In genomic region chr15:66008920-66009572, GRCh38 we compare ENCODE assay signal across 15 cellular contexts.
DNase-seq lines count a peak whose midpoint lies in the region; ATAC-seq and TF ChIP-seq lines count a peak whose summit lies in the region.
"Had no signal": no experiment of that assay in that cellular context is flagged by ENCODE, and none has a peak within 500 bp of the region (broad histone marks: within the 10 kb centered on the region; RNA-seq: fewer than 3 reads in every experiment).

No MANE protein-coding gene starts in this region.

- DNase-seq in 8988T (peak; percentile 36), HK-2 (ENCODE audit: unreplicated experiment) (peak; percentile 47), RWPE2 (ENCODE audit: low spot score) (no peak), iris pigment epithelial cell (ENCODE audit: low read depth) (peak; percentile 32), SK-N-SH (no peak)
- no peak for DNase-seq in activated CD8-positive, alpha-beta memory T cell treated with anti-CD3 and anti-CD28 coated beads, Interleukin-2, amount 10 ng/mL, durations not matched to agents 7 days and 5 days
- DNase-seq in stimulated activated CD4-positive, alpha-beta T cell treated with anti-CD3 and anti-CD28 coated beads, Interleukin-2, amount 100 ng/mL, for 24 hours = no peak
- DNase-seq: activated naive CD4-positive, alpha-beta T cell treated with anti-CD3 and anti-CD28 coated beads, Interleukin-2, amount 10 ng/mL, durations not matched to agents 7 days and 5 days; DMS 273 treated with DMSO at 0.1 percent for 48 hours; hypothalamus; midbrain; pancreas; stimulated activated CD4-positive, alpha-beta T cell treated with anti-CD3 and anti-CD28 coated beads, Interleukin-12 subunit alpha, Interleukin-12 subunit beta, amount 100 ng/mL, for 4 hours; tibial artery had no signal

- H3K4me3 Mint-ChIP-seq in activated CD8-positive, alpha-beta memory T cell treated with anti-CD3 and anti-CD28 coated beads, Interleukin-2, amount 10 ng/mL, durations not matched to agents 7 days and 5 days = no peak overlapping the region
- H3K4me3 Mint-ChIP-seq: activated naive CD4-positive, alpha-beta T cell treated with anti-CD3 and anti-CD28 coated beads, Interleukin-2, amount 10 ng/mL, durations not matched to agents 7 days and 5 days had no signal

- H3K79me2 ChIP-seq in SK-N-SH (ENCODE audit: insufficient read depth) = no peaks in the 10 kb centered on the region

- H3K9me3 ChIP-seq in RWPE2 (ENCODE audit: severe bottlenecking) (no peaks in the 10 kb centered on the region), SK-N-SH (no peaks in the 10 kb centered on the region)
- H3K9me3 ChIP-seq: pancreas, tibial artery had no signal

- H3K4me1 ChIP-seq in RWPE2 (ENCODE audit: insufficient read depth, poor library complexity, severe bottlenecking) (peaks cover 9% of the 10 kb centered on the region), SK-N-SH (ENCODE audit: control insufficient read depth in 1 of 2, insufficient read depth in 2 of 2, low read depth in 1 of 2, low read length in 1 of 2) (no peaks in the 10 kb centered on the region; a peak in 1 of 4 replicates)
- H3K4me1 ChIP-seq: pancreas, tibial artery had no signal

- no peak overlapping the region for H3K27ac Mint-ChIP-seq in activated CD8-positive, alpha-beta memory T cell treated with anti-CD3 and anti-CD28 coated beads, Interleukin-2, amount 10 ng/mL, durations not matched to agents 7 days and 5 days
- H3K27ac Mint-ChIP-seq: activated naive CD4-positive, alpha-beta T cell treated with anti-CD3 and anti-CD28 coated beads, Interleukin-2, amount 10 ng/mL, durations not matched to agents 7 days and 5 days had no signal

- peak; percentile 75 for ATAC-seq in RWPE2 (ENCODE audit: low read depth)
- ATAC-seq in activated CD8-positive, alpha-beta memory T cell treated with anti-CD3 and anti-CD28 coated beads, Interleukin-2, amount 10 ng/mL, durations not matched to agents 7 days and 5 days = no peak
- no peak for ATAC-seq in HG03342 (IDR thresholded peaks at IDR 0.05; ENCODE audit: unreplicated experiment)

- H3K27me3 Mint-ChIP-seq in activated CD8-positive, alpha-beta memory T cell treated with anti-CD3 and anti-CD28 coated beads, Interleukin-2, amount 10 ng/mL, durations not matched to agents 7 days and 5 days = peaks cover 8% of the 10 kb centered on the region

- TF ChIP-seq CTCF in RWPE2 (IDR thresholded peaks at IDR 0.05; ENCODE audit: poor library complexity, severe bottlenecking) (no peak), SK-N-SH (IDR thresholded peaks at IDR 0.05) (no peak)

- 6% methylated on average over 3 of the region's 3 CpGs for WGBS in SK-N-SH (ENCODE audit: low lambda C conversion rate)

- H3K9me2 ChIP-seq in SK-N-SH = no peaks in the 10 kb centered on the region

- no peaks in the 10 kb centered on the region for H3K36me3 ChIP-seq in RWPE2 (ENCODE audit: low read depth)
- no peaks in the 10 kb centered on the region for H3K36me3 ChIP-seq in SK-N-SH (replicated peaks in 1 of 2; ENCODE audit: control insufficient read depth in 1 of 2, insufficient read depth in 2 of 2, low read length in 1 of 2)
- H3K36me3 ChIP-seq: pancreas, tibial artery had no signal

- no peak overlapping the region for H2AFZ ChIP-seq in SK-N-SH (ENCODE audit: low read depth)

- H3K27ac ChIP-seq in RWPE2 (ENCODE audit: poor library complexity, severe bottlenecking) (no peak overlapping the region), SK-N-SH (ENCODE audit: low read depth in 2 of 2, low read length in 1 of 2) (no peak overlapping the region)
- H3K27ac ChIP-seq: pancreas, tibial artery had no signal

- no peaks in the 10 kb centered on the region for H3K27me3 ChIP-seq in RWPE2 (ENCODE audit: insufficient read depth, poor library complexity, severe bottlenecking)
- no peaks in the 10 kb centered on the region for H3K27me3 ChIP-seq in SK-N-SH (ENCODE audit: insufficient read depth)
- H3K27me3 ChIP-seq: pancreas had no signal

- no peaks in the 10 kb centered on the region for H3K36me3 Mint-ChIP-seq in activated CD8-positive, alpha-beta memory T cell treated with anti-CD3 and anti-CD28 coated beads, Interleukin-2, amount 10 ng/mL, durations not matched to agents 7 days and 5 days
- H3K36me3 Mint-ChIP-seq: activated naive CD4-positive, alpha-beta T cell treated with anti-CD3 and anti-CD28 coated beads, Interleukin-2, amount 10 ng/mL, durations not matched to agents 7 days and 5 days had no signal

- no peak overlapping the region for H3K4me2 ChIP-seq in SK-N-SH

- POLR2A ChIA-PET in SK-N-SH (lab: Yijun Ruan, JAX) = no interaction called here

- CTCF ChIA-PET in activated CD8-positive, alpha-beta memory T cell treated with anti-CD3 and anti-CD28 coated beads, Interleukin-2, amount 10 ng/mL, durations not matched to agents 7 days and 5 days (lab: Charles Lee) = interaction anchor here (0.6 kb wide), 1 partner anchor 1538 kb away, joined by 3 read pairs; no protein-coding TSS in a partner anchor
- CTCF ChIA-PET in SK-N-SH (lab: Yijun Ruan, JAX) = interaction anchor here (1.3 kb wide), 1 partner anchor 66 kb away, joined by 4 read pairs; no protein-coding TSS in a partner anchor

- H4K20me1 ChIP-seq in SK-N-SH (ENCODE audit: insufficient read depth) = no peaks in the 10 kb centered on the region

- H3K4me1 Mint-ChIP-seq in activated CD8-positive, alpha-beta memory T cell treated with anti-CD3 and anti-CD28 coated beads, Interleukin-2, amount 10 ng/mL, durations not matched to agents 7 days and 5 days = no peaks in the 10 kb centered on the region
- H3K4me1 Mint-ChIP-seq: activated naive CD4-positive, alpha-beta T cell treated with anti-CD3 and anti-CD28 coated beads, Interleukin-2, amount 10 ng/mL, durations not matched to agents 7 days and 5 days had no signal

- no peak overlapping the region for H3K4me3 ChIP-seq in RWPE2 (ENCODE audit: severe bottlenecking)
- no peak overlapping the region for H3K4me3 ChIP-seq in SK-N-SH (ENCODE audit: low read depth in 2 of 2, low read length in 1 of 2)
- H3K4me3 ChIP-seq: pancreas, tibial artery had no signal

- H3K9ac ChIP-seq in SK-N-SH = no peak overlapping the region

- no peak for TF ChIP-seq EP300 in SK-N-SH (IDR thresholded peaks at IDR 0.05; ENCODE audit: borderline replicate concordance in 1 of 2, low read depth in 1 of 2, low read length in 1 of 2)

- TF ChIP-seq RAD21 in SK-N-SH (IDR thresholded peaks at IDR 0.05; ENCODE audit: low read length) = no peak

- no peaks in the 10 kb centered on the region for H3F3A ChIP-seq in SK-N-SH (replicated peaks; ENCODE audit: insufficient read depth)

- no peaks in the 10 kb centered on the region for H3K9me3 Mint-ChIP-seq in activated CD8-positive, alpha-beta memory T cell treated with anti-CD3 and anti-CD28 coated beads, Interleukin-2, amount 10 ng/mL, durations not matched to agents 7 days and 5 days (ENCODE audit: low read depth)
- H3K9me3 Mint-ChIP-seq: activated naive CD4-positive, alpha-beta T cell treated with anti-CD3 and anti-CD28 coated beads, Interleukin-2, amount 10 ng/mL, durations not matched to agents 7 days and 5 days had no signal

TF ChIP-seq in SK-N-SH, 30 proteins besides CTCF, POLR2A, EP300 and RAD21 (continues in another document):
- TF ChIP-seq IRF3 (IDR thresholded peaks at IDR 0.05; ENCODE audit: low read depth, low read length) = no peak
- TF ChIP-seq FOSL2 (IDR thresholded peaks at IDR 0.05; ENCODE audit: borderline replicate concordance, low read depth) = no peak
- no peak for TF ChIP-seq TCF12 (IDR thresholded peaks at IDR 0.05)
- no peak for TF ChIP-seq PBX3 (IDR thresholded peaks at IDR 0.05)
- no peak for TF ChIP-seq USF1 (IDR thresholded peaks at IDR 0.05; ENCODE audit: borderline replicate concordance, low read depth)
- no peak for TF ChIP-seq SMC3 (IDR thresholded peaks at IDR 0.05; ENCODE audit: low read depth, low read length)
- TF ChIP-seq FOXM1 (IDR thresholded peaks at IDR 0.05; ENCODE audit: low read depth) = no peak
- TF ChIP-seq EZH2phosphoT487 (IDR thresholded peaks at IDR 0.05; ENCODE audit: borderline replicate concordance, low read depth) = no peak
- no peak for TF ChIP-seq POLR2AphosphoS5 (IDR thresholded peaks at IDR 0.05; ENCODE audit: low read depth, low read length)
- TF ChIP-seq TAF1 (IDR thresholded peaks at IDR 0.05; ENCODE audit: borderline replicate concordance, low read depth, low read length) = no peak
- TF ChIP-seq NRF1 (IDR thresholded peaks at IDR 0.05; ENCODE audit: low read depth, low read length) = no peak
- no peak for TF ChIP-seq RCOR1 (IDR thresholded peaks at IDR 0.05; ENCODE audit: low read length)
- no peak for TF ChIP-seq ELF1 (IDR thresholded peaks at IDR 0.05)
- TF ChIP-seq TEAD4 (IDR thresholded peaks at IDR 0.05; ENCODE audit: borderline replicate concordance, insufficient read depth) = no peak
- TF ChIP-seq RXRA (IDR thresholded peaks at IDR 0.05; ENCODE audit: borderline replicate concordance, low read depth) = no peak
- TF ChIP-seq CHD2 (IDR thresholded peaks at IDR 0.05; ENCODE audit: low read length, partially characterized antibody) = no peak
- TF ChIP-seq MEF2A (IDR thresholded peaks at IDR 0.05; ENCODE audit: borderline replicate concordance, low read depth) = no peak

Comparison
In these comparisons a context has a peak if more than half of its experiments do, and no peak if none do; other contexts are left out.
1. DNase-seq: peak in 8988T (single experiment), HK-2 (single experiment) and iris pigment epithelial cell (single experiment); none in RWPE2 (single experiment), activated CD8-positive, alpha-beta memory T cell treated with anti-CD3 and anti-CD28 coated beads, Interleukin-2, amount 10 ng/mL, durations not matched to agents 7 days and 5 days (single experiment), stimulated activated CD4-positive, alpha-beta T cell treated with anti-CD3 and anti-CD28 coated beads, Interleukin-2, amount 100 ng/mL, for 24 hours (0 of 2) and SK-N-SH (single experiment).